ENCODE assay signal across 24 cellular contexts in genomic region chr17:80803451-80804428, GRCh38.
DNase-seq lines count a peak whose midpoint lies in the region; ATAC-seq, FAIRE-seq and TF ChIP-seq lines count a peak whose summit lies in the region.
"Had no signal": no experiment of that assay in that cellular context is flagged by ENCODE, and none has a peak within 500 bp of the region (broad histone marks: within the 10 kb centered on the region; RNA-seq: fewer than 3 reads in every experiment).

No MANE protein-coding gene starts in this region.

- H3T11ph ChIP-seq in H9 (ENCODE audit: low read length): no peak overlapping the region

- H3K36me3 Mint-ChIP-seq in activated CD8-positive, alpha-beta memory T cell treated with anti-CD3 and anti-CD28 coated beads, Interleukin-2, amount 10 ng/mL, durations not matched to agents 7 days and 5 days: peaks cover 40% of the 10 kb centered on the region
- H3K36me3 Mint-ChIP-seq in H9 (ENCODE audit: insufficient read depth in 1 of 3, low read depth in 3 of 3) (peaks cover 14 to 23% (median 18%) of the 10 kb centered on the region in 3 experiments), progenitor cell of endocrine pancreas (ENCODE audit: insufficient read depth) (peaks cover 19% of the 10 kb centered on the region)

- no peaks in the 10 kb centered on the region for H3K23me2 ChIP-seq in H9 (ENCODE audit: insufficient read length, low read depth, low read length, poor library complexity, severe bottlenecking)

- H3K27me3 Mint-ChIP-seq in activated CD8-positive, alpha-beta memory T cell treated with anti-CD3 and anti-CD28 coated beads, Interleukin-2, amount 10 ng/mL, durations not matched to agents 7 days and 5 days: no peaks in the 10 kb centered on the region
- H3K27me3 Mint-ChIP-seq in H9 (ENCODE audit: low read depth) (no peaks in the 10 kb centered on the region), progenitor cell of endocrine pancreas (no peaks in the 10 kb centered on the region)
- H3K27me3 Mint-ChIP-seq: activated B cell treated with CpG ODN at 0.5 μM for 24 hours; B cell; CD8-positive, alpha-beta memory T cell had no signal

- no peak overlapping the region for H4K5ac ChIP-seq in H9 (ENCODE audit: insufficient read length, low read depth, low read length)

- H3K4me3 ChIP-seq in coronary artery: no peak overlapping the region
- no peak overlapping the region for H3K4me3 ChIP-seq in neuronal stem cell (ENCODE audit: low read length in 2 of 2)
- H3K4me3 ChIP-seq: skin epidermis had no signal

- H4K8ac ChIP-seq in H9 (replicated peaks; ENCODE audit: insufficient read length, low read depth, low read length) (no peak overlapping the region), neuronal stem cell (ENCODE audit: low read depth, low read length) (no peak overlapping the region)

- H3K23ac ChIP-seq in H9 (ENCODE audit: insufficient read length, low read depth, low read length) (no peak overlapping the region), neuronal stem cell (ENCODE audit: low read depth, low read length, poor library complexity) (peak overlapping the region; percentile 62)

- no peak for ATAC-seq in activated CD8-positive, alpha-beta memory T cell treated with anti-CD3 and anti-CD28 coated beads, Interleukin-2, amount 10 ng/mL, durations not matched to agents 7 days and 5 days
- ATAC-seq: SK-N-SH treated with all-trans-retinoic acid at 6 μM for 48 hours had no signal

- H2AFZ ChIP-seq in H9 (ENCODE audit: low read length) (no peak overlapping the region), neuronal stem cell (ENCODE audit: low read length) (no peak overlapping the region)

- peaks cover 13% of the 10 kb centered on the region for H3K9me3 Mint-ChIP-seq in activated CD8-positive, alpha-beta memory T cell treated with anti-CD3 and anti-CD28 coated beads, Interleukin-2, amount 10 ng/mL, durations not matched to agents 7 days and 5 days (ENCODE audit: low read depth)
- H3K9me3 Mint-ChIP-seq in H9 (peaks cover 15 to 17% of the 10 kb centered on the region in 2 experiments), progenitor cell of endocrine pancreas (ENCODE audit: low read depth) (peaks cover 17% of the 10 kb centered on the region)

- no peak overlapping the region for H2AK5ac ChIP-seq in H9 (ENCODE audit: insufficient read length, low read length)
- peak overlapping the region; percentile 38 for H2AK5ac ChIP-seq in neuronal stem cell (ENCODE audit: low read depth, low read length)

- no peak overlapping the region for H3K56ac ChIP-seq in H9 (ENCODE audit: insufficient read length, low read depth, low read length)

- H3K18ac ChIP-seq in H9 (ENCODE audit: insufficient read length, low read depth, low read length) (no peak overlapping the region), neuronal stem cell (ENCODE audit: low read length) (peak overlapping the region; percentile 49)

- no peak for FAIRE-seq in GM19239 (lab: Jason Lieb, UNC)
- FAIRE-seq: endothelial cell of umbilical vein had no signal

- DNase-seq in activated CD8-positive, alpha-beta memory T cell treated with anti-CD3 and anti-CD28 coated beads, Interleukin-2, amount 50 U/mL, for 48 hours: peak; percentile 47
- DNase-seq in activated CD8-positive, alpha-beta memory T cell treated with anti-CD3 and anti-CD28 coated beads, Interleukin-2, amount 10 ng/mL, durations not matched to agents 7 days and 5 days: no peak
- DNase-seq in H9 (peak; percentile 31), coronary artery (ENCODE audit: low spot score) (peak; percentile 63), neuronal stem cell (ENCODE audit: low spot score) (no peak), GM19239 (ENCODE audit: insufficient read length, low spot score) (no peak), NCI-H2029 (lab: John Stamatoyannopoulos, UW) (no peak), progenitor cell of endocrine pancreas (ENCODE audit: low spot score, unreplicated experiment) (no peak)
- DNase-seq: activated B cell treated with CpG ODN at 0.5 μM for 24 hours; activated effector memory CD4-positive, alpha-beta T cell treated with Interleukin-2 at 50 U/mL for 16 hours; CD8-positive, alpha-beta memory T cell; central memory CD4-positive, alpha-beta T cell; DMS153; HFFc6; mammary epithelial cell; NCI-H1105; NCI-H1930; NCI-H226; occipital lobe; stimulated activated CD4-positive, alpha-beta T cell treated with anti-CD3 and anti-CD28 coated beads, Interleukin-2, amount 100 ng/mL, for 24 hours had no signal

- no peak overlapping the region for H3K27ac ChIP-seq in H9 (ENCODE audit: insufficient read length, low read depth, low read length)
- no peak overlapping the region for H3K27ac ChIP-seq in coronary artery
- H3K27ac ChIP-seq in neuronal stem cell (replicated peaks; ENCODE audit: low read length): no peak overlapping the region
- H3K27ac ChIP-seq: skin epidermis had no signal

- H3K27me3 ChIP-seq in H9 (ENCODE audit: insufficient read depth, low read length) (no peaks in the 10 kb centered on the region), neuronal stem cell (ENCODE audit: control insufficient read depth in 3 of 3, insufficient read depth in 3 of 3, low read depth in 1 of 3, low read length in 3 of 3) (no peaks in the 10 kb centered on the region)

- H3K9ac ChIP-seq in H9 (ENCODE audit: extremely low read depth, insufficient read length, low read length) (no peak overlapping the region), neuronal stem cell (ENCODE audit: low read depth, low read length, poor library complexity) (no peak overlapping the region)

- no peak overlapping the region for H3K4me3 Mint-ChIP-seq in activated CD8-positive, alpha-beta memory T cell treated with anti-CD3 and anti-CD28 coated beads, Interleukin-2, amount 10 ng/mL, durations not matched to agents 7 days and 5 days
- H3K4me3 Mint-ChIP-seq in H9 (no peak overlapping the region), progenitor cell of endocrine pancreas (ENCODE audit: low read depth) (no peak overlapping the region)
- H3K4me3 Mint-ChIP-seq: activated B cell treated with CpG ODN at 0.5 μM for 24 hours; B cell; CD8-positive, alpha-beta memory T cell; HFFc6 had no signal

- no peak overlapping the region for H3K4me2 ChIP-seq in H9 (ENCODE audit: insufficient read depth, insufficient read length, low read length)
- H3K4me2 ChIP-seq in neuronal stem cell (ENCODE audit: insufficient read depth, low read length, poor library complexity, severe bottlenecking): no peak overlapping the region

- H3K79me1 ChIP-seq in H9 (ENCODE audit: insufficient read depth, low read depth, low read length, poor library complexity, severe bottlenecking): no peaks in the 10 kb centered on the region
- H3K79me1 ChIP-seq in neuronal stem cell (ENCODE audit: low read depth, low read length): no peaks in the 10 kb centered on the region

- no peak overlapping the region for H2BK12ac ChIP-seq in H9 (ENCODE audit: insufficient read length, low read depth, low read length)
- no peak overlapping the region for H2BK12ac ChIP-seq in neuronal stem cell (ENCODE audit: low read length)

- no peak overlapping the region for H4K91ac ChIP-seq in H9 (ENCODE audit: insufficient read length, low read depth, low read length)
- H4K91ac ChIP-seq in neuronal stem cell (ENCODE audit: low read depth, low read length, poor library complexity): no peak overlapping the region

- H3K79me2 ChIP-seq in H9 (ENCODE audit: insufficient read depth, low read length): no peaks in the 10 kb centered on the region

- no peaks in the 10 kb centered on the region for H3K36me3 ChIP-seq in neuronal stem cell (replicated peaks in 1 of 2; ENCODE audit: control insufficient read depth in 2 of 2, insufficient read depth in 2 of 2, low read length in 2 of 2)

- H2BK15ac ChIP-seq in H9 (ENCODE audit: low read depth, low read length) (no peak overlapping the region), neuronal stem cell (ENCODE audit: low read length) (no peak overlapping the region)

- H3K4me1 Mint-ChIP-seq in activated CD8-positive, alpha-beta memory T cell treated with anti-CD3 and anti-CD28 coated beads, Interleukin-2, amount 10 ng/mL, durations not matched to agents 7 days and 5 days: peaks cover 7% of the 10 kb centered on the region
- H3K4me1 Mint-ChIP-seq in H9 (peaks cover 20 to 23% of the 10 kb centered on the region in 2 experiments), progenitor cell of endocrine pancreas (ENCODE audit: low read depth) (peaks cover 7% of the 10 kb centered on the region)

- H2BK20ac ChIP-seq in H9 (ENCODE audit: low read depth, low read length, poor library complexity, severe bottlenecking): no peak overlapping the region

- no peaks in the 10 kb centered on the region for H4K20me1 ChIP-seq in H9 (ENCODE audit: control insufficient read depth, insufficient read depth, insufficient read length)

- H2BK5ac ChIP-seq in H9 (ENCODE audit: insufficient read length, low read length) (no peak overlapping the region), neuronal stem cell (ENCODE audit: low read length) (peak overlapping the region; percentile 28)

- H2BK120ac ChIP-seq in H9 (ENCODE audit: low read depth, low read length, poor library complexity, severe bottlenecking) (no peak overlapping the region), neuronal stem cell (ENCODE audit: low read depth, low read length) (no peak overlapping the region)

- CTCF ChIA-PET in activated CD8-positive, alpha-beta memory T cell treated with anti-CD3 and anti-CD28 coated beads, Interleukin-2, amount 10 ng/mL, durations not matched to agents 7 days and 5 days (lab: Charles Lee): no interaction called here

- H3K14ac ChIP-seq in H9 (ENCODE audit: insufficient read depth, low read length) (no peak overlapping the region), neuronal stem cell (ENCODE audit: low read length) (no peak overlapping the region)

- H3K9me3 ChIP-seq in H9 (ENCODE audit: control insufficient read depth, low read depth, low read length) (no peaks in the 10 kb centered on the region), neuronal stem cell (replicated peaks in 1 of 2; ENCODE audit: control insufficient read depth in 2 of 2, insufficient read depth in 1 of 2, low read depth in 1 of 2, low read length in 2 of 2) (peaks cover 2 to 15% of the 10 kb centered on the region in 2 donors)

- H3K27ac Mint-ChIP-seq in activated CD8-positive, alpha-beta memory T cell treated with anti-CD3 and anti-CD28 coated beads, Interleukin-2, amount 10 ng/mL, durations not matched to agents 7 days and 5 days: no peak overlapping the region
- 0 out of 7 replicates have a peak overlapping the region, but pooled peaks of 2 of the 3 experiments have one; percentile 34 to 41 for H3K27ac Mint-ChIP-seq in H9
- H3K27ac Mint-ChIP-seq in progenitor cell of endocrine pancreas: no peak overlapping the region
- H3K27ac Mint-ChIP-seq: activated B cell treated with CpG ODN at 0.5 μM for 24 hours, B cell, HFFc6 had no signal

- H3K4me1 ChIP-seq in H9 (ENCODE audit: insufficient read depth, low read length): no peaks in the 10 kb centered on the region
- peaks cover 2 to 3% of the 10 kb centered on the region in 2 donors for H3K4me1 ChIP-seq in neuronal stem cell (ENCODE audit: control insufficient read depth in 2 of 2, insufficient read depth in 1 of 2, low read depth in 1 of 2, low read length in 2 of 2)

- no peak for TF ChIP-seq CTCF in H9 (conservative IDR thresholded peaks at IDR 0.05)
- no peak for TF ChIP-seq CTCF in coronary artery (IDR thresholded peaks at IDR 0.05)
- TF ChIP-seq CTCF in progenitor cell of endocrine pancreas (IDR thresholded peaks at IDR 0.05; ENCODE audit: unreplicated experiment): no peak

- no peak overlapping the region for H3K4ac ChIP-seq in H9 (ENCODE audit: low read depth, low read length)
- no peak overlapping the region for H3K4ac ChIP-seq in neuronal stem cell (ENCODE audit: low read length)

- no CpG with 5 or more reads among the region's 36 CpGs for WGBS in H9 (ENCODE audit: extremely low coverage, insufficient read length, low lambda C conversion rate)
- WGBS in neuronal stem cell (ENCODE audit: extremely low coverage in 2 of 2, insufficient read length in 2 of 2, insufficient replicate concordance in 1 of 2), 2 donors: no CpG with 5 or more reads among the region's 36 CpGs

Comparison
In these comparisons a context has a peak if more than half of its experiments do, and no peak if none do; other contexts are left out.
1. DNase-seq: peak in activated CD8-positive, alpha-beta memory T cell treated with anti-CD3 and anti-CD28 coated beads, Interleukin-2, amount 50 U/mL, for 48 hours (single experiment), H9 (single experiment) and coronary artery (single experiment); none in activated CD8-positive, alpha-beta memory T cell treated with anti-CD3 and anti-CD28 coated beads, Interleukin-2, amount 10 ng/mL, durations not matched to agents 7 days and 5 days (single experiment), neuronal stem cell (single experiment), GM19239 (single experiment), NCI-H2029 (single experiment) and progenitor cell of endocrine pancreas (single experiment).
2. H3K27ac Mint-ChIP-seq: peak in H9 (2 of 3); none in activated CD8-positive, alpha-beta memory T cell treated with anti-CD3 and anti-CD28 coated beads, Interleukin-2, amount 10 ng/mL, durations not matched to agents 7 days and 5 days (single experiment) and progenitor cell of endocrine pancreas (single experiment).